16 cellular contexts compared by ENCODE assay signal in genomic region chr4:25484243-25484721, GRCh38.
DNase-seq lines count a peak whose midpoint lies in the region; ATAC-seq and TF ChIP-seq lines count a peak whose summit lies in the region.
"Had no signal": no experiment of that assay in that cellular context is flagged by ENCODE, and none has a peak within 500 bp of the region (broad histone marks: within the 10 kb centered on the region; RNA-seq: fewer than 3 reads in every experiment).

No MANE protein-coding gene starts in this region.

- BruUV-seq in mammary epithelial cell (replicated peaks; lab: Mats Ljungman, UMichigan) = no TSS peak

- peak overlapping the region; percentile 44 for H3K4me3 Mint-ChIP-seq in type B pancreatic cell
- H3K4me3 Mint-ChIP-seq: activated naive CD8-positive, alpha-beta T cell treated with anti-CD3 and anti-CD28 coated beads, Interleukin-2, amount 10 ng/mL, durations not matched to agents 7 days and 5 days; CD8-positive, alpha-beta memory T cell had no signal

- H3K27me3 Mint-ChIP-seq in type B pancreatic cell = peaks cover 5% of the 10 kb centered on the region

- H3K27ac Mint-ChIP-seq in type B pancreatic cell = no peak overlapping the region
- H3K27ac Mint-ChIP-seq: activated naive CD8-positive, alpha-beta T cell treated with anti-CD3 and anti-CD28 coated beads, Interleukin-2, amount 10 ng/mL, durations not matched to agents 7 days and 5 days had no signal

- H3K9me3 Mint-ChIP-seq in type B pancreatic cell = peaks cover 15% of the 10 kb centered on the region

- WGBS in mammary epithelial cell (ENCODE audit: low coverage, missing lambda C conversion rate) = 82% methylated on average over 3 of the region's 3 CpGs

- peaks cover 8% of the 10 kb centered on the region for H3K4me1 Mint-ChIP-seq in type B pancreatic cell (ENCODE audit: unreplicated experiment)
- H3K4me1 Mint-ChIP-seq: activated naive CD8-positive, alpha-beta T cell treated with anti-CD3 and anti-CD28 coated beads, Interleukin-2, amount 10 ng/mL, durations not matched to agents 7 days and 5 days had no signal

- H3K9ac ChIP-seq in mammary epithelial cell (ENCODE audit: insufficient read depth, low read length) = no peak overlapping the region

- no peaks in the 10 kb centered on the region for H3K36me3 ChIP-seq in mammary epithelial cell (ENCODE audit: insufficient read depth, low read length)

- H4K20me1 ChIP-seq in mammary epithelial cell (ENCODE audit: insufficient read depth, low read length) = no peaks in the 10 kb centered on the region

- no peak overlapping the region for H3K4me3 ChIP-seq in mammary epithelial cell (replicated peaks in 1 of 3; ENCODE audit: insufficient read depth in 1 of 3, low read depth in 2 of 3, low read length in 3 of 3)
- H3K4me3 ChIP-seq: A549, coronary artery, testis had no signal

- TF ChIP-seq CTCF in mammary epithelial cell (conservative IDR thresholded peaks at IDR 0.05 in 1 of 2, IDR thresholded peaks at IDR 0.05 in 1 of 2; ENCODE audit: extremely low read depth in 1 of 2, insufficient read depth in 1 of 2, low read depth in 1 of 2, low read length in 2 of 2) = no peak
- no peak for TF ChIP-seq CTCF in type B pancreatic cell (conservative IDR thresholded peaks at IDR 0.05)

- H3K27me3 ChIP-seq in mammary epithelial cell (ENCODE audit: insufficient read depth, low read length) = peaks cover 5% of the 10 kb centered on the region
- H3K27me3 ChIP-seq: testis had no signal

- H3K27ac ChIP-seq in mammary epithelial cell (ENCODE audit: insufficient read depth, low read depth, low read length) = no peak overlapping the region
- H3K27ac ChIP-seq: A549, coronary artery, testis had no signal

- no peaks in the 10 kb centered on the region for H3K79me2 ChIP-seq in mammary epithelial cell (ENCODE audit: insufficient read depth, low read length)

- H3K4me1 ChIP-seq in mammary epithelial cell (ENCODE audit: insufficient read depth, low read length) = no peaks in the 10 kb centered on the region
- H3K4me1 ChIP-seq: testis had no signal

- H3K4me2 ChIP-seq in mammary epithelial cell (ENCODE audit: insufficient read depth, low read depth, low read length) = no peak overlapping the region
- H3K4me2 ChIP-seq: A549 had no signal

- H3K36me3 Mint-ChIP-seq in type B pancreatic cell = peaks cover 4% of the 10 kb centered on the region
- H3K36me3 Mint-ChIP-seq: activated naive CD8-positive, alpha-beta T cell treated with anti-CD3 and anti-CD28 coated beads, Interleukin-2, amount 10 ng/mL, durations not matched to agents 7 days and 5 days; CD8-positive, alpha-beta memory T cell had no signal

- in situ Hi-C loops in mammary epithelial cell (cut with MboI; ENCODE audit: low sequenced_read_pairs in 2 of 2) = no loop called here

- ATAC-seq in SK-N-SH treated with all-trans-retinoic acid at 6 μM for 48 hours (no peak), GM19035 (IDR thresholded peaks at IDR 0.05; ENCODE audit: unreplicated experiment) (no peak)
- ATAC-seq: A549, Panc1 had no signal

- intact Hi-C loops in mammary epithelial cell (cut with micrococcal nuclease) = no loop called here

- dilution Hi-C loops in mammary epithelial cell (cut with HindIII; ENCODE audit: low sequenced_read_pairs) = no loop called here

- DNase-seq in NCI-H510A treated with DMSO at 0.1 percent for 48 hours (lab: John Stamatoyannopoulos, UW) (peak; percentile 31), NCI-H510A (lab: John Stamatoyannopoulos, UW) (no peak), NCI-H2107 treated with DMSO at 0.1 percent for 48 hours (lab: John Stamatoyannopoulos, UW; ENCODE audit: unreplicated experiment) (peak; percentile 68), mammary epithelial cell (peak; percentile 60), type B pancreatic cell (ENCODE audit: extremely low spot score, unreplicated experiment) (no peak)
- DNase-seq in stimulated activated CD4-positive, alpha-beta T cell treated with anti-CD3 and anti-CD28 coated beads, Interleukin-2, amount 100 ng/mL, for 48 hours = no peak
- DNase-seq: activated naive CD8-positive, alpha-beta T cell treated with anti-CD3 and anti-CD28 coated beads, Interleukin-2, amount 10 ng/mL, durations not matched to agents 7 days and 5 days; CD8-positive, alpha-beta memory T cell; NCI-H2029; SW 1271; testis had no signal

- peaks cover 5% of the 10 kb centered on the region for H3K9me3 ChIP-seq in mammary epithelial cell (replicated peaks; ENCODE audit: insufficient read depth, low read length)
- H3K9me3 ChIP-seq: testis had no signal

- CTCF ChIA-PET in mammary epithelial cell (lab: Charles Lee; ENCODE audit: low non-redundant PET) = no interaction called here

- no peak overlapping the region for H2AFZ ChIP-seq in mammary epithelial cell (ENCODE audit: low read depth, low read length)

TF ChIP-seq in SK-N-SH treated with all-trans-retinoic acid at 6 μM for 48 hours, 23 proteins besides CTCF, POLR2A, EP300 and RAD21 (continues in another document):
- no peak for TF ChIP-seq TOX (CRISPR knock-in tag; IDR thresholded peaks at IDR 0.05; ENCODE audit: borderline replicate concordance)
- TF ChIP-seq ZNF8 (CRISPR knock-in tag; IDR thresholded peaks at IDR 0.05) = no peak
- TF ChIP-seq RARB (CRISPR knock-in tag; IDR thresholded peaks at IDR 0.05) = no peak
- no peak for TF ChIP-seq BACH2 (CRISPR knock-in tag; IDR thresholded peaks at IDR 0.05; ENCODE audit: borderline replicate concordance)
- TF ChIP-seq ZFP3 (CRISPR knock-in tag; IDR thresholded peaks at IDR 0.05) = no peak
- TF ChIP-seq CSRNP3 (CRISPR knock-in tag; IDR thresholded peaks at IDR 0.05) = no peak
- no peak for TF ChIP-seq ZC3H10 (CRISPR knock-in tag; IDR thresholded peaks at IDR 0.05)
- TF ChIP-seq ZNF565 (CRISPR knock-in tag; conservative IDR thresholded peaks at IDR 0.05; ENCODE audit: low read depth) = no peak
- TF ChIP-seq PPARA (CRISPR knock-in tag; IDR thresholded peaks at IDR 0.05; ENCODE audit: borderline replicate concordance) = no peak
- TF ChIP-seq ZFP30 (CRISPR knock-in tag; IDR thresholded peaks at IDR 0.05) = no peak
- no peak for TF ChIP-seq POU6F1 (CRISPR knock-in tag; IDR thresholded peaks at IDR 0.05; ENCODE audit: borderline replicate concordance, low read depth)
- TF ChIP-seq, protein P1, sequence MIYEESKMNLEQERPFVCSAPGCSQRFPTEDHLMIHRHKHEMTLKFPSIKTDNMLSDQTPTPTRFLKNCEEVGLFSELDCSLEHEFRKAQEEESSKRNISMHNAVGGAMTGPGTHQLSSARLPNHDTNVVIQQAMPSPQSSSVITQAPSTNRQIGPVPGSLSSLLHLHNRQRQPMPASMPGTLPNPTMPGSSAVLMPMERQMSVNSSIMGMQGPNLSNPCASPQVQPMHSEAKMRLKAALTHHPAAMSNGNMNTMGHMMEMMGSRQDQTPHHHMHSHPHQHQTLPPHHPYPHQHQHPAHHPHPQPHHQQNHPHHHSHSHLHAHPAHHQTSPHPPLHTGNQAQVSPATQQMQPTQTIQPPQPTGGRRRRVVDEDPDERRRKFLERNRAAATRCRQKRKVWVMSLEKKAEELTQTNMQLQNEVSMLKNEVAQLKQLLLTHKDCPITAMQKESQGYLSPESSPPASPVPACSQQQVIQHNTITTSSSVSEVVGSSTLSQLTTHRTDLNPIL (CRISPR knock-in tag; IDR thresholded peaks at IDR 0.05; ENCODE audit: low read depth) = no peak
- TF ChIP-seq ISL1 (CRISPR knock-in tag; IDR thresholded peaks at IDR 0.05) = no peak
- TF ChIP-seq TCF4 (CRISPR knock-in tag; IDR thresholded peaks at IDR 0.05; ENCODE audit: borderline replicate concordance) = no peak
- no peak for TF ChIP-seq ESRRG (CRISPR knock-in tag; IDR thresholded peaks at IDR 0.05)

Comparison
In these comparisons a context has a peak if more than half of its experiments do, and no peak if none do; other contexts are left out.
1. DNase-seq: peak in NCI-H510A treated with DMSO at 0.1 percent for 48 hours (single experiment), NCI-H2107 treated with DMSO at 0.1 percent for 48 hours (single experiment) and mammary epithelial cell (single experiment); none in NCI-H510A (single experiment), type B pancreatic cell (single experiment) and stimulated activated CD4-positive, alpha-beta T cell treated with anti-CD3 and anti-CD28 coated beads, Interleukin-2, amount 100 ng/mL, for 48 hours (0 of 2).